ENCODE assay signal across 17 cellular contexts in genomic region chr12:31303466-31303865, GRCh38.
"Had no signal": no experiment of that assay in that cellular context is flagged by ENCODE, and none has a peak within 500 bp of the region (broad histone marks: within the 10 kb centered on the region; RNA-seq: fewer than 3 reads in every experiment).

No MANE protein-coding gene starts in this region.

- H3K4me3 Mint-ChIP-seq: activated CD8-positive, alpha-beta memory T cell treated with anti-CD3 and anti-CD28 coated beads, Interleukin-2, amount 10 ng/mL, durations not matched to agents 7 days and 5 days; activated T-cell treated with anti-CD3 and anti-CD28 coated beads, Interleukin-2, amount 50 U/mL, for 4 hours had no signal

- H3K27me3 Mint-ChIP-seq: activated CD8-positive, alpha-beta memory T cell treated with anti-CD3 and anti-CD28 coated beads, Interleukin-2, amount 10 ng/mL, durations not matched to agents 7 days and 5 days had no signal

- H3K27me3 ChIP-seq: gastrocnemius medialis, neutrophil, SJSA1, tibial nerve had no signal

- H3K27ac ChIP-seq: gastrocnemius medialis, lower lobe of right lung, neutrophil, parathyroid adenoma, SJSA1, tibial nerve had no signal

- DNase-seq: activated CD4-positive, alpha-beta T cell treated with anti-CD3 and anti-CD28 coated beads, Interleukin-2, amount 50 U/mL, for 4 hours; activated CD8-positive, alpha-beta memory T cell treated with anti-CD3 and anti-CD28 coated beads, Interleukin-2, amount 10 ng/mL, durations not matched to agents 7 days and 5 days; activated effector memory CD4-positive, alpha-beta T cell treated with anti-CD3 and anti-CD28 coated beads, Interleukin-2, amount 50 U/mL, for 16 hours; activated T-cell treated with anti-CD3 and anti-CD28 coated beads, Interleukin-2, amount 50 U/mL, for 4 hours; dermis blood vessel endothelial cell; erythroblast; gastrocnemius medialis; left colon; lower lobe of right lung; midbrain; stimulated activated CD4-positive, alpha-beta T cell treated with anti-CD3 and anti-CD28 coated beads, Interleukin-1b, Interleukin-23, amount 100 ng/mL, for 48 hours; substantia nigra had no signal

- H3K9me3 Mint-ChIP-seq: activated T-cell treated with anti-CD3 and anti-CD28 coated beads, Interleukin-2, amount 50 U/mL, for 4 hours had no signal

- H3K9me3 ChIP-seq: gastrocnemius medialis, lower lobe of right lung, neutrophil, SJSA1, tibial nerve had no signal

- ATAC-seq: activated CD4-positive, CD25-positive, alpha-beta regulatory T cell treated with anti-CD3 and anti-CD28 coated beads, Interleukin-2, amount 50 U/mL, for 24 hours; activated CD8-positive, alpha-beta memory T cell treated with anti-CD3 and anti-CD28 coated beads, Interleukin-2, amount 10 ng/mL, durations not matched to agents 7 days and 5 days; activated T-cell treated with anti-CD3 and anti-CD28 coated beads, Interleukin-2, amount 50 U/mL, for 4 hours; gastrocnemius medialis; left colon; lower lobe of right lung had no signal
